Comparison of ENCODE assay signal across 2 cellular contexts in the genomic region with DNA sequence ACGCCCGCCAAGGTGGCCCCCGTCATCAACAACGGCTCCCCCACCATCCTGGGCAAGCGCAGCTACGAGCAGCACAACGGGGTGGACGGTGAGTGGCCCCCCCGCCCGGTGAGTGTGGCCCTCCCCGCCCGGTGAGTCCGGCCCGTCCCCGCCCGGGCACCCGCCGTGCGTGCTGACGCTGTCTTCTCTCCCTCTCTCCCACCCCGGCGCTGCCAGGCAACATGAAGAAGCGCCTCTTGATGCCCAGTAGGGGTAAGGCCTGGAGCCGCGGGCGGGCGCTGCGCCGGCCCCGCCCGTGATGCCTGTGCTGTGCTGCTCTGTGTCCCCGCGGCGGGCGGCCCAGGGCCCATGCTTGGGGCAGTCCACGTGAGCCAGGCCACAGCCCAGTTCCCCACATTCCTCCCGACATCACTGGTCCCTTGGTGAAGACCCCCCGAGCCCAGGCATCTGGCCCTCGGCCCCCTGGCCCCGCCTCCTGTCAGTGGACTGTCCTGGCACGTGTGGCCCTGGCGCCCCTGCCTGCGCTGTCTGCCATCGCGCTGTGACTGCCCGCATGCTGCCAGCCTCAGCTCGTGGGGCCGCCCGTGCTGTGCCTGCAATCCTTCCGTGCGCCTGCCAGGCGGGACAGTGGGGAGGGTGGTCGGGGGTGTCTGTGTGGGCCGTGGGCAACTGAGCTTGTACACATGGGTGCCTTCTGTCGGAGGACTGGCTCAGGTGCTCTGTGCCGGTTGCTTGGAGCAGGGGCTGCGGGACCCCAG.
TF ChIP-seq lines count a peak whose summit lies in the region.

No MANE protein-coding gene starts in this region.

TF ChIP-seq in GM12878, 131 proteins besides CTCF, POLR2A, EP300 and RAD21:
- TF ChIP-seq SREBF2 (IDR thresholded peaks at IDR 0.05; ENCODE audit: low read length) (no peak), BACH1 (IDR thresholded peaks at IDR 0.05; ENCODE audit: borderline replicate concordance) (no peak)

TF ChIP-seq in GM12891, 5 proteins besides CTCF, POLR2A, EP300 and RAD21:
- TF ChIP-seq POLR2AphosphoS5 (IDR thresholded peaks at IDR 0.05; ENCODE audit: low read depth, low read length) (no peak), PAX5 (IDR thresholded peaks at IDR 0.05; ENCODE audit: insufficient read depth, low read length, severe bottlenecking) (no peak), SPI1 (IDR thresholded peaks at IDR 0.05; ENCODE audit: low read depth, low read length) (no peak), POU2F2 (IDR thresholded peaks at IDR 0.05; ENCODE audit: low read depth, low read length) (no peak)
